21 cellular contexts compared by ENCODE assay signal in the genomic region with DNA sequence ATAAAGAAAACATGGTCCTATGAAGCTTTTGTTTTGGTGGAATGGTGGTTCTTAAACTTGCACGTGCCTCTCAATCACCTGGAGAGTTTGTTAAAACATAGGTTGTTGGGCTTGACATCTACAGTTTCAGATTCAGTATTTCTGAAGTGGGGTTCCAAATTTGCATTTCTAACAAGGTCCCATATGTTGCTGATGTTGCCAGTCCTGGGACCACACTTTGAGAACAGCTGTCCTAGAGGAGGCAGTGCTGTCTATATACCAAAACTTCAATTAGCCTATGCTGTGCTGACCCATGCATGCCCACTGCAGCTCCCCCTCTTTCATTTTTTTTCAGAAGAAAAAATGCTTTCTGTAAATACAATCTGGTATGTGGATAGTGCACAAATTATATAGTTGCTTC. TPM values are rescaled to one million over a fixed set of nuclear protein-coding genes. Genes with fewer than 3 reads are reported as not detected.
DNase-seq lines count a peak whose midpoint lies in the region; ATAC-seq and TF ChIP-seq lines count a peak whose summit lies in the region.
"Had no signal": no experiment of that assay in that cellular context is flagged by ENCODE, and none has a peak within 500 bp of the region (broad histone marks: within the 10 kb centered on the region; RNA-seq: fewer than 3 reads in every experiment).

No MANE protein-coding gene starts in this region.

- no peaks in the 10 kb centered on the region for H3K9me3 ChIP-seq in testis
- H3K9me3 ChIP-seq: ovary, right lobe of liver, stomach had no signal

- DNase-seq in testis, result no peak
- no peak for DNase-seq in NCI-H2196 (lab: John Stamatoyannopoulos, UW; ENCODE audit: unreplicated experiment)
- DNase-seq in COR-L47 (lab: John Stamatoyannopoulos, UW), result no peak
- DNase-seq: activated CD4-positive, alpha-beta memory T cell treated with anti-CD3 and anti-CD28 coated beads, Interleukin-2, amount 10 ng/mL, durations not matched to agents 7 days and 5 days; activated naive CD4-positive, alpha-beta T cell treated with anti-CD3 and anti-CD28 coated beads, Interleukin-2, amount 50 U/mL, for 16 hours; activated T-cell treated with anti-CD3 and anti-CD28 coated beads, Interleukin-2, amount 50 U/mL, for 24 hours; CD8-positive, alpha-beta T cell; hypothalamus; kidney; naive thymus-derived CD4-positive, alpha-beta T cell; NCI-H1436; ovary; right lobe of liver; Right ventricle myocardium superior; stimulated activated CD4-positive, alpha-beta T cell treated with anti-CD3 and anti-CD28 coated beads, Interleukin-1b, Interleukin-23, amount 100 ng/mL, for 48 hours; stomach had no signal

- WGBS in testis, 2 donors, result 82 to 83% methylated on average over 1 of the region's 1 CpG

- TF ChIP-seq POLR2A in testis (IDR thresholded peaks at IDR 0.05), result no peak

- no peak overlapping the region for H3K4me3 ChIP-seq in testis
- H3K4me3 ChIP-seq: ovary, right lobe of liver, stomach had no signal

- H3K27ac ChIP-seq in cingulate gyrus (ENCODE audit: low read depth, low read length), result peak overlapping the region; percentile 15
- H3K27ac ChIP-seq in testis, result no peak overlapping the region
- H3K27ac ChIP-seq: ovary, right lobe of liver, stomach had no signal

- no peaks in the 10 kb centered on the region for H3K4me1 ChIP-seq in testis

- no peaks in the 10 kb centered on the region for H3K36me3 ChIP-seq in testis (ENCODE audit: low read depth, missing control alignments)
- H3K36me3 ChIP-seq: ovary, right lobe of liver, stomach had no signal

- intact Hi-C loops in testis (cut with DNase I; ENCODE audit: low total_unique reads), result no loop called here

- H3K27me3 ChIP-seq in testis, result no peaks in the 10 kb centered on the region
- H3K27me3 ChIP-seq: ovary, right lobe of liver, stomach had no signal

- ATAC-seq in GM18498 (IDR thresholded peaks at IDR 0.05; ENCODE audit: unreplicated experiment), result peak; percentile 55
- ATAC-seq in GM19467 (IDR thresholded peaks at IDR 0.05; ENCODE audit: unreplicated experiment), result peak; percentile 79
- ATAC-seq in HG03354 (IDR thresholded peaks at IDR 0.05; ENCODE audit: poor library complexity, severe bottlenecking, unreplicated experiment), result peak; percentile 92
- ATAC-seq in HG03139 (IDR thresholded peaks at IDR 0.05; ENCODE audit: unreplicated experiment), result no peak
- ATAC-seq: CD8-positive, alpha-beta T cell; naive thymus-derived CD4-positive, alpha-beta T cell; right lobe of liver had no signal

- TF ChIP-seq CTCF in testis (IDR thresholded peaks at IDR 0.05), result no peak

RNA-seq across cellular contexts. Expression of a gene that starts 31.3 kb away (rescaled TPM):
- total RNA-seq in testis, result 1 to 10 TPM; 8.3 to 8.7 TPM
- polyA plus RNA-seq in testis (ENCODE audit: insufficient read depth, low read depth, low replicate concordance), result 9.0 TPM
